8 cellular contexts compared by ENCODE assay signal in the genomic region with DNA sequence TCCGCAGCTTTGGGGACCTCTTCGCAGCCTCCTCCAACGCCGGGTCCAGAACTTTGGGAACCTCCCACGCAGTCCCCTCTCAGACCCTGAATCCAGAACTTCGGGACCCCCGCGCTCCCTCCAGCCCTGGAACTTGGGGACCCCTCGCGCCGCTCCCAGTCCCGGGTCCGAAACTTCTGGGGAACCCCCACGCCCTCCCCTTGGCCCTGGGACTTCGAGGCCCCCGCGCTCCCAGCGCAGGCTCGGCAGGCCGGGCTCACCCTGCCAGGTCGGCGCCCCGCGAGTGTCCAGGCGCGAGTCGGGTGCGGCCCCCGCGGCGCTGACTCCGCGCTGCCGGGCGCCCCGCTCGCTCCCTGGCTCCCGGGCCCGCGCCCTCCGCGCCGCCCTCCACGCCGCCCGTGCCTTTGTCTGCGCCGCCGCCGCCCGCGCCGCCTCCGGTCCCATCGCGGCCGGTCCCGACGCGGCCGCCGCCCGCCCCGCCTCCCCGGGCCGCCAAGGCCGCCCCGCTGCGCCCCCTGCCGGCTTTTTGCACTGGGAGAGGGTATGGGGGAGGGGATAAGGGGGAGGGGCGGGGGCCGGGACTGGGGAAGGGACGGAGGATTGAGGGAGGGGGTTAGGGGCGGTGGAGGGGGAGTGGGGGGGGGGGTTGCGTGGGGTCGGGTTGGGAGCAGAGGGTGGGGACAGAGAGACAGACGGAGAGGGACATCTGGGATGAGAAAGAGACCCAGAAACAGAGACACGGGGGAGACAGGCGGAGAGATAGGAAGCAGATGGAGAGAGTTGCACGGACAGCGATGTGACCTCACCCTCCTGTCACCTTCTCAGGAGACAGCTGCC. TPM values are rescaled to one million over a fixed set of nuclear protein-coding genes. Genes with fewer than 3 reads are reported as not detected.
DNase-seq lines count a peak whose midpoint lies in the region; ATAC-seq and TF ChIP-seq lines count a peak whose summit lies in the region.

A gene (minus strand): TSS at position 427 of the 837 bp plus-strand sequence. CDS start 2,235 bp downstream, outside the sequence.

- ATAC-seq in HG03097 (IDR thresholded peaks at IDR 0.05; ENCODE audit: low FRiP score, unreplicated experiment): no peak
- ATAC-seq in HG03045 (IDR thresholded peaks at IDR 0.05; ENCODE audit: unreplicated experiment): no peak

- dilution Hi-C loops in mammary epithelial cell (cut with HindIII; ENCODE audit: low sequenced_read_pairs): no loop called here

- H3K36me3 ChIP-seq in MG63: peaks cover 34% of the 10 kb centered on the region
- peaks cover 12% of the 10 kb centered on the region for H3K36me3 ChIP-seq in mammary epithelial cell (ENCODE audit: insufficient read depth, low read length)
- H3K36me3 ChIP-seq in skeletal muscle tissue (ENCODE audit: control insufficient read depth in 3 of 3, insufficient read depth in 3 of 3, low read length in 3 of 3): peaks cover 4 to 6% (median 4%) of the 10 kb centered on the region in 3 donors

- H3K9me3 ChIP-seq in MG63 (no peaks in the 10 kb centered on the region), mammary epithelial cell (replicated peaks; ENCODE audit: insufficient read depth, low read length) (no peaks in the 10 kb centered on the region), skeletal muscle tissue (ENCODE audit: control insufficient read depth in 3 of 3, low read length in 3 of 3) (no peaks in the 10 kb centered on the region)

- H3K27ac ChIP-seq in mammary epithelial cell (ENCODE audit: insufficient read depth, low read depth, low read length): peak within 1 kb of the TSS; percentile 68
- H3K27ac ChIP-seq in skeletal muscle tissue (ENCODE audit: low read depth, low read length): peak within 1 kb of the TSS; percentile 92

- DNase-seq in MG63 (peak; percentile 80), mammary epithelial cell (no peak), iPS-NIHi7 (ENCODE audit: extremely low spot score) (peak; percentile 93)

- in situ Hi-C loops in mammary epithelial cell (cut with MboI; ENCODE audit: low sequenced_read_pairs in 2 of 2): no loop called here

- intact Hi-C loops in mammary epithelial cell (cut with micrococcal nuclease): loop anchor here (1.0 kb wide), 2 partner anchors 22 to 45 kb away; a partner anchor contains a TSS

- CTCF ChIA-PET in mammary epithelial cell (lab: Charles Lee; ENCODE audit: low non-redundant PET): no interaction called here

- peaks cover 13% of the 10 kb centered on the region for H3K4me1 ChIP-seq in mammary epithelial cell (ENCODE audit: insufficient read depth, low read length)
- peaks cover 18 to 26% (median 21%) of the 10 kb centered on the region in 3 donors for H3K4me1 ChIP-seq in skeletal muscle tissue (ENCODE audit: control insufficient read depth in 3 of 3, insufficient read depth in 3 of 3, low read length in 3 of 3)

- no TSS peak for BruUV-seq in mammary epithelial cell (replicated peaks; lab: Mats Ljungman, UMichigan)

- peaks cover 51% of the 10 kb centered on the region for H3K79me2 ChIP-seq in mammary epithelial cell (ENCODE audit: insufficient read depth, low read length)

- peak within 1 kb of the TSS; percentile 80 for H3K4me2 ChIP-seq in mammary epithelial cell (ENCODE audit: insufficient read depth, low read depth, low read length)

- no peaks in the 10 kb centered on the region for H4K20me1 ChIP-seq in mammary epithelial cell (ENCODE audit: insufficient read depth, low read length)

- H3K27me3 ChIP-seq in MG63 (no peaks in the 10 kb centered on the region), mammary epithelial cell (ENCODE audit: insufficient read depth, low read length) (no peaks in the 10 kb centered on the region), skeletal muscle tissue (ENCODE audit: control insufficient read depth in 3 of 3, insufficient read depth in 3 of 3, low read length in 3 of 3) (no peaks in the 10 kb centered on the region)

- peak within 1 kb of the TSS; percentile 67 for H3K9ac ChIP-seq in mammary epithelial cell (ENCODE audit: insufficient read depth, low read length)
- peak within 1 kb of the TSS; percentile 86 to 94 (median 88) for H3K9ac ChIP-seq in skeletal muscle tissue (ENCODE audit: low read depth in 1 of 3, low read length in 3 of 3)

- WGBS in mammary epithelial cell (ENCODE audit: low coverage, missing lambda C conversion rate): 2% methylated on average over 9 of the region's 81 CpGs

- H2AFZ ChIP-seq in mammary epithelial cell (ENCODE audit: low read depth, low read length): peak within 1 kb of the TSS; percentile 71

- TF ChIP-seq CTCF in WI38 (IDR thresholded peaks at IDR 0.05; ENCODE audit: low read depth, low read length) (no peak), mammary epithelial cell (conservative IDR thresholded peaks at IDR 0.05 in 1 of 2, IDR thresholded peaks at IDR 0.05 in 1 of 2; ENCODE audit: extremely low read depth in 1 of 2, insufficient read depth in 1 of 2, low read depth in 1 of 2, low read length in 2 of 2) (peak; percentile 4 to 48)

- H3K4me3 ChIP-seq in GM08714 (ENCODE audit: low read length): peak within 1 kb of the TSS; percentile 32
- peak within 1 kb of the TSS; percentile 96 for H3K4me3 ChIP-seq in MG63
- peak within 1 kb of the TSS; percentile 85 for H3K4me3 ChIP-seq in WI38 (ENCODE audit: low read depth, low read length)
- peak within 1 kb of the TSS; percentile 82 to 97 (median 87) for H3K4me3 ChIP-seq in mammary epithelial cell (replicated peaks in 1 of 3; ENCODE audit: insufficient read depth in 1 of 3, low read depth in 2 of 3, low read length in 3 of 3)
- H3K4me3 ChIP-seq in skeletal muscle tissue (ENCODE audit: low read length in 3 of 3): peak within 1 kb of the TSS; percentile 81 to 86 (median 82)

RNA-seq across cellular contexts. Expression of the gene that starts here (rescaled TPM):
- 137 and 145 TPM in 2 replicates for total RNA-seq in MG63 (2014; rRNA removed; shearing (Covaris generic); ENCODE audit: low replicate concordance)
- total RNA-seq in mammary epithelial cell: 100 to 1,000 TPM; 114 to 138 TPM
- polyA plus RNA-seq in mammary epithelial cell: 110 TPM
- 18.1 TPM for polyA minus RNA-seq in mammary epithelial cell
- 54.8 TPM for total RNA-seq in skeletal muscle tissue

Comparison
In these comparisons a context has a peak if more than half of its experiments do, and no peak if none do; other contexts are left out.
1. H3K4me3 ChIP-seq: peak in every context shown above with its lines; median percentile 96 in MG63; 87 in mammary epithelial cell; 85 in WI38; 82 in skeletal muscle tissue; 32 in GM08714.